Comparison of ENCODE assay signal across 10 cellular contexts in genomic region chr17:75909812-75910274, GRCh38. TPM values are rescaled to one million over a fixed set of nuclear protein-coding genes. Genes with fewer than 3 reads are reported as not detected.
DNase-seq lines count a peak whose midpoint lies in the region; ATAC-seq and TF ChIP-seq lines count a peak whose summit lies in the region.
"Had no signal": no experiment of that assay in that cellular context is flagged by ENCODE, and none has a peak within 500 bp of the region (broad histone marks: within the 10 kb centered on the region; RNA-seq: fewer than 3 reads in every experiment).

No MANE protein-coding gene starts in this region.

- H3K9me3 ChIP-seq in SK-N-SH: no peaks in the 10 kb centered on the region
- no peaks in the 10 kb centered on the region for H3K9me3 ChIP-seq in testis
- H3K9me3 ChIP-seq in neuronal stem cell (replicated peaks in 1 of 2; ENCODE audit: control insufficient read depth in 2 of 2, insufficient read depth in 1 of 2, low read depth in 1 of 2, low read length in 2 of 2): no peaks in the 10 kb centered on the region
- no peaks in the 10 kb centered on the region for H3K9me3 ChIP-seq in CD4-positive, alpha-beta T cell (ENCODE audit: control insufficient read depth, low read length)

- H3K9me2 ChIP-seq in SK-N-SH: no peaks in the 10 kb centered on the region

- H3K36me3 ChIP-seq in SK-N-SH (replicated peaks in 1 of 2; ENCODE audit: control insufficient read depth in 1 of 2, insufficient read depth in 2 of 2, low read length in 1 of 2) (peaks cover 4 to 8% of the 10 kb centered on the region in 2 experiments), testis (ENCODE audit: low read depth, missing control alignments) (no peaks in the 10 kb centered on the region), neuronal stem cell (replicated peaks in 1 of 2; ENCODE audit: control insufficient read depth in 2 of 2, insufficient read depth in 2 of 2, low read length in 2 of 2) (peaks cover 2 to 31% of the 10 kb centered on the region in 2 donors)

- no peak overlapping the region for H2AK5ac ChIP-seq in neuronal stem cell (ENCODE audit: low read depth, low read length)

- intact Hi-C loops in testis (cut with DNase I; ENCODE audit: low total_unique reads): no loop called here
- intact Hi-C loops in CD4-positive, alpha-beta T cell (cut with DNase I, micrococcal nuclease): loop anchor here (5.0 to 10.0 kb wide), 3 partner anchors 245 to 385 kb away; partner anchors contain the start of genes RECQL5 (in 1 of the 2) and SAP30BP (in 1 of the 2)

- no peak for ATAC-seq in SK-N-SH treated with all-trans-retinoic acid at 6 μM for 48 hours
- ATAC-seq in CD4-positive, alpha-beta T cell (ENCODE audit: poor library complexity): no peak
- ATAC-seq in GM21528 (IDR thresholded peaks at IDR 0.05; ENCODE audit: low FRiP score, unreplicated experiment): no peak
- ATAC-seq: activated T-cell treated with anti-CD3 and anti-CD28 coated beads, Interleukin-2, amount 50 U/mL, for 4 hours had no signal

- H4K8ac ChIP-seq in neuronal stem cell (ENCODE audit: low read depth, low read length): no peak overlapping the region

- peaks cover 0 to 18% of the 10 kb centered on the region in 2 experiments; a peak in 1 of 4 replicates for H3K4me1 ChIP-seq in SK-N-SH (ENCODE audit: control insufficient read depth in 1 of 2, insufficient read depth in 2 of 2, low read depth in 1 of 2, low read length in 1 of 2)
- peaks cover 19% of the 10 kb centered on the region for H3K4me1 ChIP-seq in testis
- peaks cover 0 to 2% of the 10 kb centered on the region in 2 donors for H3K4me1 ChIP-seq in neuronal stem cell (ENCODE audit: control insufficient read depth in 2 of 2, insufficient read depth in 1 of 2, low read depth in 1 of 2, low read length in 2 of 2)

- POLR2A ChIA-PET in SK-N-SH (lab: Yijun Ruan, JAX): interaction anchor here (0.6 to 1.3 kb wide), 5 partner anchors 16 to 130 kb away, joined by 3 to 4 read pairs (median 3); partner anchors contain the start of genes ACOX1 and WBP2
- POLR2A ChIA-PET in CD4-positive, alpha-beta T cell (lab: Charles Lee): interaction anchor here (1.8 kb wide), 1 partner anchor 55 kb away, joined by 7 read pairs; the partner anchor contains the start of gene WBP2

- no peaks in the 10 kb centered on the region for H3K4me1 Mint-ChIP-seq in CD4-positive, alpha-beta T cell (ENCODE audit: low read depth)

- no peak overlapping the region for H3K4me2 ChIP-seq in SK-N-SH
- no peak overlapping the region for H3K4me2 ChIP-seq in neuronal stem cell (ENCODE audit: insufficient read depth, low read length, poor library complexity, severe bottlenecking)

- no peaks in the 10 kb centered on the region for H4K20me1 ChIP-seq in SK-N-SH (ENCODE audit: insufficient read depth)

- CTCF ChIA-PET in SK-N-SH (lab: Yijun Ruan, JAX): interaction anchor here (0.9 to 4.4 kb wide), 19 partner anchors 9 to 389 kb away, joined by 3 to 27 read pairs (median 5); partner anchors contain the start of genes CDK3, SMIM5, TRIM65 and WBP2
- CTCF ChIA-PET in CD4-positive, alpha-beta T cell (lab: Charles Lee): interaction anchor here (0.8 to 1.4 kb wide), 2 partner anchors 32 to 104 kb away, joined by 3 to 4 read pairs; no protein-coding TSS in a partner anchor

- no peak overlapping the region for H3K4me3 ChIP-seq in SK-N-SH (ENCODE audit: low read depth in 2 of 2, low read length in 1 of 2)
- no peak overlapping the region for H3K4me3 ChIP-seq in testis
- no peak overlapping the region for H3K4me3 ChIP-seq in neuronal stem cell (ENCODE audit: low read length in 2 of 2)

- no peak overlapping the region for H3K14ac ChIP-seq in neuronal stem cell (ENCODE audit: low read length)

- no peak overlapping the region for H2BK120ac ChIP-seq in neuronal stem cell (ENCODE audit: low read depth, low read length)

- H3K27ac Mint-ChIP-seq in CD4-positive, alpha-beta T cell: no peak overlapping the region

- H3K4me3 Mint-ChIP-seq in CD4-positive, alpha-beta T cell: no peak overlapping the region
- H3K4me3 Mint-ChIP-seq: activated T-cell treated with anti-CD3 and anti-CD28 coated beads, Interleukin-2, amount 50 U/mL, for 4 hours had no signal

- no peak overlapping the region for H3K23ac ChIP-seq in neuronal stem cell (ENCODE audit: low read depth, low read length, poor library complexity)

- no peaks in the 10 kb centered on the region for H3K9me3 Mint-ChIP-seq in CD4-positive, alpha-beta T cell
- H3K9me3 Mint-ChIP-seq: activated T-cell treated with anti-CD3 and anti-CD28 coated beads, Interleukin-2, amount 50 U/mL, for 4 hours had no signal

- H3K79me2 ChIP-seq in SK-N-SH (ENCODE audit: insufficient read depth): peaks cover 4% of the 10 kb centered on the region; the same call in 1 of the 2 replicates

- TF ChIP-seq CTCF in SK-N-SH (IDR thresholded peaks at IDR 0.05) (no peak), testis (IDR thresholded peaks at IDR 0.05) (no peak)
- TF ChIP-seq CTCF in CD4-positive, alpha-beta T cell (IDR thresholded peaks at IDR 0.05): no peak

- no peak overlapping the region for H3K18ac ChIP-seq in neuronal stem cell (ENCODE audit: low read length)

- peaks cover under 1% of the 10 kb centered on the region for H3K36me3 Mint-ChIP-seq in CD4-positive, alpha-beta T cell (ENCODE audit: low read depth)

- H4K91ac ChIP-seq in neuronal stem cell (ENCODE audit: low read depth, low read length, poor library complexity): no peak overlapping the region

- no peak overlapping the region for H2BK15ac ChIP-seq in neuronal stem cell (ENCODE audit: low read length)

- no peaks in the 10 kb centered on the region for H3K27me3 ChIP-seq in SK-N-SH (ENCODE audit: insufficient read depth)
- H3K27me3 ChIP-seq in testis: no peaks in the 10 kb centered on the region
- H3K27me3 ChIP-seq in neuronal stem cell (ENCODE audit: control insufficient read depth in 3 of 3, insufficient read depth in 3 of 3, low read depth in 1 of 3, low read length in 3 of 3): no peaks in the 10 kb centered on the region
- no peaks in the 10 kb centered on the region for H3K27me3 ChIP-seq in CD4-positive, alpha-beta T cell (ENCODE audit: control insufficient read depth, insufficient read depth, low read length)

- DNase-seq in SK-N-SH: peak; percentile 63
- peak; percentile 76 for DNase-seq in NCI-H510A (lab: John Stamatoyannopoulos, UW)
- peak; percentile 85 for DNase-seq in testis
- no peak for DNase-seq in neuronal stem cell (ENCODE audit: low spot score)
- no peak for DNase-seq in CD4-positive, alpha-beta T cell
- DNase-seq: activated T-cell treated with anti-CD3 and anti-CD28 coated beads, Interleukin-2, amount 50 U/mL, for 4 hours; occipital lobe had no signal

- H3K79me1 ChIP-seq in neuronal stem cell (ENCODE audit: low read depth, low read length): no peaks in the 10 kb centered on the region

- peaks cover 7% of the 10 kb centered on the region for H3F3A ChIP-seq in SK-N-SH (replicated peaks; ENCODE audit: insufficient read depth)

- no peak for TF ChIP-seq RAD21 in SK-N-SH (IDR thresholded peaks at IDR 0.05; ENCODE audit: low read length)

- TF ChIP-seq POLR2A in testis (IDR thresholded peaks at IDR 0.05): no peak

- no peaks in the 10 kb centered on the region for H3K27me3 Mint-ChIP-seq in CD4-positive, alpha-beta T cell

- no peak overlapping the region for H2BK5ac ChIP-seq in neuronal stem cell (ENCODE audit: low read length)

- H3K9ac ChIP-seq in SK-N-SH (no peak overlapping the region), neuronal stem cell (ENCODE audit: low read depth, low read length, poor library complexity) (no peak overlapping the region)

- TF ChIP-seq EP300 in SK-N-SH (IDR thresholded peaks at IDR 0.05; ENCODE audit: borderline replicate concordance in 1 of 2, low read depth in 1 of 2, low read length in 1 of 2): no peak

- H3K4ac ChIP-seq in neuronal stem cell (ENCODE audit: low read length): no peak overlapping the region

- H2AFZ ChIP-seq in SK-N-SH (ENCODE audit: low read depth) (no peak overlapping the region), neuronal stem cell (ENCODE audit: low read length) (no peak overlapping the region)

- H3K27ac ChIP-seq in SK-N-SH (ENCODE audit: low read depth in 2 of 2, low read length in 1 of 2) (0 out of 4 replicates have a peak overlapping the region, but pooled peaks of 1 of the 2 experiments have one; percentile 5), cingulate gyrus (ENCODE audit: low read depth, low read length) (peak overlapping the region; percentile 29), testis (peak overlapping the region; percentile 22 to 57), neuronal stem cell (replicated peaks; ENCODE audit: low read length) (no peak overlapping the region)
- no peak overlapping the region for H3K27ac ChIP-seq in CD4-positive, alpha-beta T cell (ENCODE audit: low read depth, low read length)

- no peak overlapping the region for H2BK12ac ChIP-seq in neuronal stem cell (ENCODE audit: low read length)

- 86% methylated on average over 11 of the region's 11 CpGs for WGBS in SK-N-SH (ENCODE audit: low lambda C conversion rate)
- 39 to 53% methylated on average over 11 of the region's 11 CpGs for WGBS in testis, 2 donors
- no CpG with 5 or more reads among the region's 11 CpGs for WGBS in neuronal stem cell (ENCODE audit: extremely low coverage in 2 of 2, insufficient read length in 2 of 2, insufficient replicate concordance in 1 of 2), 2 donors

RNA-seq across cellular contexts. Expression of gene MRPL38, which starts 5.2 kb away (rescaled TPM):
- polyA plus RNA-seq in SK-N-SH (2012; rRNA removed) (62.5 and 93.9 TPM in 2 replicates), testis (ENCODE audit: insufficient read depth, low read depth, low replicate concordance) (101 TPM)
- polyA plus RNA-seq in SK-N-SH (2012; cell fraction: cytosol; rRNA removed): 28.7 and 43.8 TPM in 2 replicates
- 321 and 427 TPM in 2 replicates for polyA plus RNA-seq in SK-N-SH (2012; cell fraction: nucleus; rRNA removed)
- 10 to 100 TPM; 88.2 to 88.7 TPM for total RNA-seq in testis
- 48.0 TPM for polyA plus RNA-seq in neuronal stem cell (2013, experiment 1 of 2)
- 48.3 TPM for polyA plus RNA-seq in neuronal stem cell (2013, experiment 2 of 2)
- 100 to 1,000 TPM; 146 to 147 TPM for total RNA-seq in CD4-positive, alpha-beta T cell

RNA-seq across cellular contexts. Expression of gene TRIM65, which starts 13.1 kb away (rescaled TPM):
- 13.1 and 18.1 TPM in 2 replicates for polyA plus RNA-seq in SK-N-SH (2012; rRNA removed)
- polyA plus RNA-seq in SK-N-SH (2012; cell fraction: cytosol; rRNA removed): 7.7 and 11.7 TPM in 2 replicates
- 21.5 and 24.6 TPM in 2 replicates for polyA plus RNA-seq in SK-N-SH (2012; cell fraction: nucleus; rRNA removed)
- total RNA-seq in testis: 10 to 100 TPM; 23.4 to 25.5 TPM
- polyA plus RNA-seq in testis (ENCODE audit: insufficient read depth, low read depth, low replicate concordance): 8.6 TPM
- polyA plus RNA-seq in neuronal stem cell (2013, experiment 1 of 2): 15.8 TPM
- 14.6 TPM for polyA plus RNA-seq in neuronal stem cell (2013, experiment 2 of 2)
- total RNA-seq in CD4-positive, alpha-beta T cell: 10 to 100 TPM in 1 of 2 experiments, 1 to 10 TPM in 1; 9.9 to 11.7 TPM

RNA-seq across cellular contexts. Expression of gene FBF1, which starts 31.0 kb away (rescaled TPM):
- polyA plus RNA-seq in SK-N-SH (2012; rRNA removed) (19.0 and 19.7 TPM in 2 replicates), testis (ENCODE audit: insufficient read depth, low read depth, low replicate concordance) (85.4 TPM)
- 4.7 and 7.7 TPM in 2 replicates for polyA plus RNA-seq in SK-N-SH (2012; cell fraction: cytosol; rRNA removed)
- 103 and 134 TPM in 2 replicates for polyA plus RNA-seq in SK-N-SH (2012; cell fraction: nucleus; rRNA removed)
- 100 to 1,000 TPM in 1 of 2 donors, 10 to 100 TPM in 1; 81.1 to 119 TPM for total RNA-seq in testis
- 6.6 TPM for polyA plus RNA-seq in neuronal stem cell (2013, experiment 1 of 2)
- 6.9 TPM for polyA plus RNA-seq in neuronal stem cell (2013, experiment 2 of 2)
- 10 to 100 TPM; 21.2 to 23.9 TPM for total RNA-seq in CD4-positive, alpha-beta T cell

RNA-seq across cellular contexts. Expression of gene TRIM47, which starts 31.5 kb away (rescaled TPM):
- polyA plus RNA-seq in SK-N-SH (2012; rRNA removed) (3.1 and 5.1 TPM in 2 replicates), testis (ENCODE audit: insufficient read depth, low read depth, low replicate concordance) (18.3 TPM)
- 1.9 and 2.7 TPM in 2 replicates for polyA plus RNA-seq in SK-N-SH (2012; cell fraction: cytosol; rRNA removed)
- polyA plus RNA-seq in SK-N-SH (2012; cell fraction: nucleus; rRNA removed): 6.9 and 7.6 TPM in 2 replicates
- 10 to 100 TPM; 43.5 to 48.6 TPM for total RNA-seq in testis
- 1.2 TPM for polyA plus RNA-seq in neuronal stem cell (2013, experiment 1 of 2)
- 0.68 TPM for polyA plus RNA-seq in neuronal stem cell (2013, experiment 2 of 2)
- 1 to 10 TPM; 2.3 to 2.8 TPM for total RNA-seq in CD4-positive, alpha-beta T cell

RNA-seq across cellular contexts. Expression of gene WBP2, which starts 54.7 kb away (rescaled TPM):
- polyA plus RNA-seq in SK-N-SH (2012; rRNA removed) (49.7 and 55.8 TPM in 2 replicates), testis (ENCODE audit: insufficient read depth, low read depth, low replicate concordance) (217 TPM)
- 31.9 and 42.5 TPM in 2 replicates for polyA plus RNA-seq in SK-N-SH (2012; cell fraction: cytosol; rRNA removed)
- polyA plus RNA-seq in SK-N-SH (2012; cell fraction: nucleus; rRNA removed): 63.2 and 67.1 TPM in 2 replicates
- 100 to 1,000 TPM in 1 of 2 donors, 10 to 100 TPM in 1; 96.1 to 127 TPM for total RNA-seq in testis
- 80.4 TPM for polyA plus RNA-seq in neuronal stem cell (2013, experiment 1 of 2)
- 79.8 TPM for polyA plus RNA-seq in neuronal stem cell (2013, experiment 2 of 2)
- total RNA-seq in CD4-positive, alpha-beta T cell: 100 to 1,000 TPM in 1 of 2 experiments, 10 to 100 TPM in 1; 98.5 to 114 TPM

Comparison
In these comparisons a context has a peak if more than half of its experiments do, and no peak if none do; other contexts are left out.
1. DNase-seq: peak in SK-N-SH (single experiment), NCI-H510A (single experiment) and testis (single experiment); none in neuronal stem cell (single experiment) and CD4-positive, alpha-beta T cell (0 of 10).
2. H3K27ac ChIP-seq: peak in cingulate gyrus (single experiment) and testis (2 of 2); none in neuronal stem cell (single experiment) and CD4-positive, alpha-beta T cell (single experiment).